Comparison of ENCODE assay signal across 30 cellular contexts in genomic region chr10:46026106-46026505, GRCh38. TPM values are rescaled to one million over a fixed set of nuclear protein-coding genes. Genes with fewer than 3 reads are reported as not detected.
A peak's percentile ranks its signal among the peaks of the same experiment; 100 is the strongest.
DNase-seq lines count a peak whose midpoint lies in the region; ATAC-seq and TF ChIP-seq lines count a peak whose summit lies in the region.
"Had no signal": no experiment of that assay in that cellular context is flagged by ENCODE, and none has a peak within 500 bp of the region (broad histone marks: within the 10 kb centered on the region; RNA-seq: fewer than 3 reads in every experiment).

No MANE protein-coding gene starts in this region.

- DNase-seq in heart left ventricle (no peak), cardiac septum (ENCODE audit: low spot score) (no peak), PC-9 (no peak), hepatocyte (ENCODE audit: low spot score) (no peak), MV-4-11 (lab: John Stamatoyannopoulos, UW) (no peak), HuH-7 (ENCODE audit: low spot score) (no peak)
- DNase-seq in stimulated activated effector memory CD8-positive, alpha-beta T cell treated with anti-CD3 and anti-CD28 coated beads, Interleukin-12 subunit alpha, Interleukin-12 subunit beta, amount 100 ng/mL, for 72 hours (ENCODE audit: low spot score in 2 of 2): no peak
- DNase-seq in stimulated activated naive CD4-positive, alpha-beta T cell (lab: John Stamatoyannopoulos, UW): no peak
- DNase-seq: activated CD4-positive, alpha-beta T cell treated with anti-CD3 and anti-CD28 coated beads, Interleukin-2, amount 10 ng/mL, durations not matched to agents 7 days and 5 days; activated CD8-positive, alpha-beta memory T cell treated with anti-CD3 and anti-CD28 coated beads, Interleukin-2, amount 50 U/mL, for 4 hours; activated effector memory CD4-positive, alpha-beta T cell treated with Interleukin-2 at 50 U/mL for 16 hours; activated naive CD8-positive, alpha-beta T cell treated with anti-CD3 and anti-CD28 coated beads, Interleukin-2, amount 50 U/mL, for 24 hours; Calu3; colonic mucosa; HFFc6; NCI-H1417; NCI-H2107; NCI-H510A; NK-92 treated with Interleukin-12 subunit alpha and Interleukin-12 subunit beta, amount 100 ng/mL, for 24 hours; small intestine; T-helper 2 cell had no signal

- H3K4me3 Mint-ChIP-seq in stimulated activated effector memory CD8-positive, alpha-beta T cell treated with anti-CD3 and anti-CD28 coated beads, Interleukin-12 subunit alpha, Interleukin-12 subunit beta, amount 100 ng/mL, for 72 hours: no peak overlapping the region
- H3K4me3 Mint-ChIP-seq: activated CD4-positive, alpha-beta T cell treated with anti-CD3 and anti-CD28 coated beads, Interleukin-2, amount 10 ng/mL, durations not matched to agents 7 days and 5 days; activated naive CD8-positive, alpha-beta T cell treated with anti-CD3 and anti-CD28 coated beads, Interleukin-2, amount 50 U/mL, for 24 hours; HFFc6; stimulated activated naive CD8-positive, alpha-beta T cell treated with anti-CD3 and anti-CD28 coated beads, Interleukin-15, Interleukin-2, amounts not matched to agents 100 ng/mL and 50 ng/mL, for 24 hours had no signal

- intact Hi-C loops in heart left ventricle (cut with DNase I): loop anchor here in 6 of 10 donors (5.0 to 10.0 kb wide), 4 partner anchors 34 to 1031 kb away; partner anchors contain the start of genes TIMM23 (in 6 of the 6) and ZNF22 (in 1 of the 6)
- intact Hi-C loops in cardiac septum (cut with DNase I): no loop called here
- intact Hi-C loops in PC-9 (cut with micrococcal nuclease; ENCODE audit: unreplicated experiment): loop anchor here (5.0 to 10.0 kb wide), 2 partner anchors 561 to 774 kb away; no protein-coding TSS in a partner anchor

- no peaks in the 10 kb centered on the region for H3K9me3 ChIP-seq in heart left ventricle
- H3K9me3 ChIP-seq in PC-9 (ENCODE audit: insufficient read depth, low read depth): no peaks in the 10 kb centered on the region
- H3K9me3 ChIP-seq in hepatocyte (ENCODE audit: low read depth): no peaks in the 10 kb centered on the region
- H3K9me3 ChIP-seq: colonic mucosa, tibial nerve had no signal

- TF ChIP-seq POLR2A in heart left ventricle (IDR thresholded peaks at IDR 0.05): no peak

- H3K4me2 ChIP-seq in PC-9: 0 out of 2 replicates have a peak overlapping the region, but pooled peaks have one; percentile 9
- peak overlapping the region; percentile 23 for H3K4me2 ChIP-seq in hepatocyte

- H2AFZ ChIP-seq in PC-9 (no peak overlapping the region), hepatocyte (no peak overlapping the region)

- peaks cover 71% of the 10 kb centered on the region for H3K4me1 Mint-ChIP-seq in stimulated activated effector memory CD8-positive, alpha-beta T cell treated with anti-CD3 and anti-CD28 coated beads, Interleukin-12 subunit alpha, Interleukin-12 subunit beta, amount 100 ng/mL, for 72 hours

- H3K79me2 ChIP-seq in PC-9 (ENCODE audit: low read depth): peaks cover 89% of the 10 kb centered on the region
- peaks cover 82% of the 10 kb centered on the region for H3K79me2 ChIP-seq in hepatocyte

- H3K36me3 ChIP-seq in heart left ventricle (peaks cover 0 to 18% (median 0%) of the 10 kb centered on the region in 9 donors), PC-9 (ENCODE audit: low read depth) (0 out of 2 replicates have a peak, but pooled peaks cover 6% of the 10 kb centered on the region), hepatocyte (replicated peaks; ENCODE audit: insufficient read depth, low read depth) (no peaks in the 10 kb centered on the region)
- H3K36me3 ChIP-seq: colonic mucosa, tibial nerve had no signal

- peak overlapping the region; percentile 39 for H3K27ac Mint-ChIP-seq in stimulated activated effector memory CD8-positive, alpha-beta T cell treated with anti-CD3 and anti-CD28 coated beads, Interleukin-12 subunit alpha, Interleukin-12 subunit beta, amount 100 ng/mL, for 72 hours
- H3K27ac Mint-ChIP-seq: stimulated activated naive CD8-positive, alpha-beta T cell treated with anti-CD3 and anti-CD28 coated beads, Interleukin-15, Interleukin-2, amounts not matched to agents 100 ng/mL and 50 ng/mL, for 24 hours had no signal

- BruUV-seq in PC-9 (replicated peaks; lab: Mats Ljungman, UMichigan): no TSS peak

- CTCF ChIA-PET in PC-9 (lab: Charles Lee): no interaction called here

- POLR2A ChIA-PET in PC-9 (lab: Charles Lee; ENCODE audit: unreplicated experiment): no interaction called here

- H4K20me1 ChIP-seq in PC-9 (ENCODE audit: insufficient read depth) (peaks cover 58% of the 10 kb centered on the region), hepatocyte (ENCODE audit: insufficient read depth, poor library complexity, severe bottlenecking) (peaks cover 69% of the 10 kb centered on the region)

- H3K4me3 ChIP-seq in heart left ventricle (peak overlapping the region in 2 of 12 donors; percentile 6 to 12), PC-9 (no peak overlapping the region), hepatocyte (no peak overlapping the region)
- H3K4me3 ChIP-seq: colonic mucosa, tibial nerve had no signal

- no peaks in the 10 kb centered on the region for H3K9me3 Mint-ChIP-seq in stimulated activated effector memory CD8-positive, alpha-beta T cell treated with anti-CD3 and anti-CD28 coated beads, Interleukin-12 subunit alpha, Interleukin-12 subunit beta, amount 100 ng/mL, for 72 hours
- H3K9me3 Mint-ChIP-seq: activated CD4-positive, alpha-beta T cell treated with anti-CD3 and anti-CD28 coated beads, Interleukin-2, amount 10 ng/mL, durations not matched to agents 7 days and 5 days; activated naive CD8-positive, alpha-beta T cell treated with anti-CD3 and anti-CD28 coated beads, Interleukin-2, amount 50 U/mL, for 24 hours; brain; HFFc6; stimulated activated naive CD8-positive, alpha-beta T cell treated with anti-CD3 and anti-CD28 coated beads, Interleukin-15, Interleukin-2, amounts not matched to agents 100 ng/mL and 50 ng/mL, for 24 hours had no signal

- H3K36me3 Mint-ChIP-seq in stimulated activated effector memory CD8-positive, alpha-beta T cell treated with anti-CD3 and anti-CD28 coated beads, Interleukin-12 subunit alpha, Interleukin-12 subunit beta, amount 100 ng/mL, for 72 hours: peaks cover 43% of the 10 kb centered on the region

- TF ChIP-seq CTCF in heart left ventricle (IDR thresholded peaks at IDR 0.05) (no peak), PC-9 (conservative IDR thresholded peaks at IDR 0.05) (no peak), hepatocyte (IDR thresholded peaks at IDR 0.05; ENCODE audit: poor library complexity) (no peak)

- H3K4me1 ChIP-seq in heart left ventricle (peaks cover 10 to 89% (median 75%) of the 10 kb centered on the region in 12 donors), PC-9 (replicated peaks; ENCODE audit: insufficient read depth) (peaks cover 37% of the 10 kb centered on the region), hepatocyte (ENCODE audit: insufficient read depth) (peaks cover 27% of the 10 kb centered on the region)

- no peak for ATAC-seq in heart left ventricle
- ATAC-seq in stimulated activated effector memory CD8-positive, alpha-beta T cell treated with anti-CD3 and anti-CD28 coated beads, Interleukin-12 subunit alpha, Interleukin-12 subunit beta, amount 100 ng/mL, for 72 hours: no peak
- ATAC-seq: activated naive CD8-positive, alpha-beta T cell treated with anti-CD3 and anti-CD28 coated beads, Interleukin-2, amount 50 U/mL, for 24 hours; Panc1 had no signal

- H3K9me2 ChIP-seq in PC-9 (ENCODE audit: insufficient read depth) (no peaks in the 10 kb centered on the region), hepatocyte (replicated peaks; ENCODE audit: insufficient read depth) (no peaks in the 10 kb centered on the region)

- no peaks in the 10 kb centered on the region for H3K27me3 ChIP-seq in heart left ventricle
- no peaks in the 10 kb centered on the region for H3K27me3 ChIP-seq in PC-9 (ENCODE audit: insufficient read depth, low read depth)
- no peaks in the 10 kb centered on the region for H3K27me3 ChIP-seq in hepatocyte
- H3K27me3 ChIP-seq: colonic mucosa, tibial nerve had no signal

- peak overlapping the region in 11 of 12 donors; percentile 6 to 93 (median 48) for H3K27ac ChIP-seq in heart left ventricle
- H3K27ac ChIP-seq in PC-9: no peak overlapping the region
- no peak overlapping the region for H3K27ac ChIP-seq in hepatocyte
- H3K27ac ChIP-seq: colonic mucosa had no signal

- peaks cover 35% of the 10 kb centered on the region for H3F3A ChIP-seq in PC-9 (ENCODE audit: insufficient read depth, low read depth)

RNA-seq across cellular contexts. Expression of gene NCOA4, which starts 4.3 kb away (rescaled TPM):
- total RNA-seq in heart left ventricle (100 to 1,000 TPM; 187 to 296 (median 256) TPM), cardiac septum (195 TPM), PC-9 (2021) (142 and 143 TPM in 2 replicates), hepatocyte (171 and 174 TPM in 2 replicates)
- polyA plus RNA-seq in heart left ventricle (100 to 1,000 TPM in 1 of 2 donors, 10 to 100 TPM in 1; 55.1 to 109 TPM), hepatocyte (66.9 and 81.8 TPM in 2 replicates)

RNA-seq across cellular contexts. Expression of gene MSMB, which starts 20.0 kb away (rescaled TPM):
- not detected for total RNA-seq in heart left ventricle
- polyA plus RNA-seq in heart left ventricle: not detected
- not detected for total RNA-seq in cardiac septum
- not detected in 2 replicates for total RNA-seq in PC-9 (2021)
- total RNA-seq in hepatocyte: 2.2 and 2.7 TPM in 2 replicates
- 10.0 and 11.0 TPM in 2 replicates for polyA plus RNA-seq in hepatocyte
- total RNA-seq: activated CD4-positive, alpha-beta T cell treated with anti-CD3 and anti-CD28 coated beads, Interleukin-2, amount 10 ng/mL, durations not matched to agents 7 days and 5 days; colonic mucosa; fibroblast of lung; posterior vena cava; SK-MEL-5; tibial nerve had no signal
- polyA plus RNA-seq: BJ, fibroblast of lung, neural cell had no signal

RNA-seq across cellular contexts. Expression of gene TIMM23, which starts 53.8 kb away (rescaled TPM):
- total RNA-seq in heart left ventricle (100 to 1,000 TPM in 2 of 9 donors, 10 to 100 TPM in 7; 73.9 to 111 (median 83.5) TPM), cardiac septum (65.7 TPM), PC-9 (2021) (64.9 and 82.4 TPM in 2 replicates), hepatocyte (76.4 and 80.7 TPM in 2 replicates)
- polyA plus RNA-seq in heart left ventricle (100 to 1,000 TPM; 118 to 123 TPM), hepatocyte (122 and 144 TPM in 2 replicates)

Comparison
In these comparisons a context has a peak if more than half of its experiments do, and no peak if none do; other contexts are left out.
1. H3K27ac ChIP-seq: peak in heart left ventricle (11 of 12); none in PC-9 (single experiment) and hepatocyte (single experiment).